ENCODE assay signal across 8 cellular contexts in genomic region chr16:57462209-57462977, GRCh38. TPM values are rescaled to one million over a fixed set of nuclear protein-coding genes. Genes with fewer than 3 reads are reported as not detected.
DNase-seq lines count a peak whose midpoint lies in the region; ATAC-seq, FAIRE-seq and TF ChIP-seq lines count a peak whose summit lies in the region.

Gene POLR2C, plus strand, starts transcription at chr16:57462679. Its CDS starts 46 bp downstream, at chr16:57462725.

- peak within 1 kb of the TSS; percentile 94 for H3K4me3 ChIP-seq in left ventricle myocardium inferior

- TF ChIP-seq CTCF in GM12873 (IDR thresholded peaks at IDR 0.05; ENCODE audit: insufficient read depth, low read depth, low read length, missing control alignments), result peak; percentile 99
- peak; percentile 98 for TF ChIP-seq CTCF in left ventricle myocardium inferior (IDR thresholded peaks at IDR 0.05; ENCODE audit: borderline replicate concordance)

- intact Hi-C loops in T-helper 1 cell treated with Interleukin-12 subunit alpha and Interleukin-12 subunit beta and Interleukin-4 antibody, amounts not matched to agents 30 ng/mL and 1 ng/mL, for 36 hours (cut with micrococcal nuclease), result loop anchor here (1.0 to 2.0 kb wide), 11 partner anchors 13 to 1011 kb away; partner anchors contain the start of genes CCDC102A, CIAPIN1, COQ9 and DOK4
- intact Hi-C loops in left ventricle myocardium inferior (cut with micrococcal nuclease), result no loop called here

- FAIRE-seq in urothelium cell line (lab: Jason Lieb, UNC), result peak; percentile 88

- H3K27me3 ChIP-seq in left ventricle myocardium inferior (ENCODE audit: low read depth), result no peaks in the 10 kb centered on the region

- peak within 1 kb of the TSS; percentile 88 for H3K27ac ChIP-seq in left ventricle myocardium inferior (replicated peaks)

- no peaks in the 10 kb centered on the region for H3K9me3 ChIP-seq in left ventricle myocardium inferior (replicated peaks)

- peak; percentile 41 for DNase-seq in NCI-H1105 (lab: John Stamatoyannopoulos, UW)
- peak; percentile 76 for DNase-seq in amniotic epithelial cell (ENCODE audit: low read depth)
- DNase-seq in left ventricle myocardium inferior, result peak; percentile 89
- peak; percentile 35 for DNase-seq in pulmonary artery endothelial cell (ENCODE audit: low read depth, low spot score)
- DNase-seq in urothelium cell line (ENCODE audit: low spot score), result peak; percentile 94

- H3K36me3 ChIP-seq in left ventricle myocardium inferior, result peaks cover 74% of the 10 kb centered on the region

- ATAC-seq in HG02623 (IDR thresholded peaks at IDR 0.05; ENCODE audit: unreplicated experiment), result peak; percentile 77

- peaks cover 40% of the 10 kb centered on the region for H3K4me1 ChIP-seq in left ventricle myocardium inferior

RNA-seq across cellular contexts. Expression of gene POLR2C, which starts in this region (rescaled TPM):
- 73.2 and 74.5 TPM in 2 replicates for total RNA-seq in T-helper 1 cell treated with Interleukin-12 subunit alpha and Interleukin-12 subunit beta and Interleukin-4 antibody, amounts not matched to agents 30 ng/mL and 1 ng/mL, for 36 hours
- total RNA-seq in left ventricle myocardium inferior, result 47.6 TPM
- 136 and 144 TPM in 2 replicates for total RNA-seq in pulmonary artery endothelial cell

Comparison
In these comparisons a context has a peak if more than half of its experiments do, and no peak if none do; other contexts are left out.
1. Peak in every context shown above with its lines: DNase-seq, ATAC-seq, H3K4me3 ChIP-seq and H3K27ac ChIP-seq.
2. DNase-seq: peak in every context shown above with its lines; median percentile 94 in urothelium cell line; 89 in left ventricle myocardium inferior; 76 in amniotic epithelial cell; 41 in NCI-H1105; 35 in pulmonary artery endothelial cell.